In the genomic region with DNA sequence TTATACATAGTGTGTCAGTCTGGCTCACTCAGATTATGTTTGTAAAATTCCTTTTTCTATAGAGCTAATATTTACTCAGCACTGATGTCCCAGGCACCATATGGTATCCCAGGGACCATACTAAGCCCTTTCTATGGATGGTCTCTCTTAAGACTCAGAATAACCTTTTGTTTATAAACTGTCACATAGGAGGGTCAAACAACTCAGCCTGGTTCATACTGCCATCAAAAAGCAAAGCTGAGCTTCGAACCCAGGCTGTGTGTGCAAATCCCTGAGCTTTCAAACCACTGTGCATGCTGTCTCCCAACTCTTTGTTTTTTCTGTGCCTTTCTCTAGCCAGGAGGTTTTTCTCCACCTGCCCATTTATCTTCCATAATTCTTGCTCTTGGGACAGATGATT, we compare ENCODE assay signal across 11 cellular contexts.
DNase-seq lines count a peak whose midpoint lies in the region; ATAC-seq and TF ChIP-seq lines count a peak whose summit lies in the region.
"Had no signal": no experiment of that assay in that cellular context is flagged by ENCODE, and none has a peak within 500 bp of the region (broad histone marks: within the 10 kb centered on the region; RNA-seq: fewer than 3 reads in every experiment).

No MANE protein-coding gene starts in this region.

- no peak for ATAC-seq in CD4-positive, CD25-positive, alpha-beta regulatory T cell (ENCODE audit: low read depth in 2 of 2)

- TF ChIP-seq CTCF in glutamatergic neuron (IDR thresholded peaks at IDR 0.05; ENCODE audit: partially characterized antibody, unreplicated experiment) (no peak), transverse colon (IDR thresholded peaks at IDR 0.05) (no peak)

- H3K4me1 Mint-ChIP-seq in CD4-positive, CD25-positive, alpha-beta regulatory T cell = peaks cover 13 to 44% (median 39%) of the 10 kb centered on the region in 4 donors
- H3K4me1 Mint-ChIP-seq in glutamatergic neuron (ENCODE audit: low read depth, unreplicated experiment) = peaks cover 38% of the 10 kb centered on the region

- H3K4me3 ChIP-seq in CD4-positive, CD25-positive, alpha-beta regulatory T cell (ENCODE audit: low read depth, low read length) = no peak overlapping the region
- no peak overlapping the region for H3K4me3 ChIP-seq in transverse colon
- H3K4me3 ChIP-seq: HAP-1 had no signal

- H3K27me3 Mint-ChIP-seq in CD4-positive, CD25-positive, alpha-beta regulatory T cell = no peaks in the 10 kb centered on the region
- H3K27me3 Mint-ChIP-seq in glutamatergic neuron (ENCODE audit: unreplicated experiment) = peaks cover 3% of the 10 kb centered on the region
- H3K27me3 Mint-ChIP-seq: B cell; CD4-positive, alpha-beta memory T cell had no signal

- H3K36me3 ChIP-seq in CD4-positive, CD25-positive, alpha-beta regulatory T cell (ENCODE audit: control insufficient read depth, insufficient read depth, low read length) = no peaks in the 10 kb centered on the region
- no peaks in the 10 kb centered on the region for H3K36me3 ChIP-seq in transverse colon
- H3K36me3 ChIP-seq: HAP-1 had no signal

- H3K27ac ChIP-seq in CD4-positive, CD25-positive, alpha-beta regulatory T cell (ENCODE audit: insufficient read depth, low read length, poor library complexity, severe bottlenecking) = no peak overlapping the region
- H3K27ac ChIP-seq in transverse colon = peak overlapping the region in 1 of 4 donors; percentile 5

- in situ Hi-C loops in transverse colon (cut with MboI; ENCODE audit: low pct_ligation_motif_present in 1 of 4, low pct_unique_long_range_greater_than_20kb in 1 of 4, low sequenced_read_pairs in 3 of 4) = loop anchor here in 1 of 4 donors (25.0 kb wide), 1 partner anchor 321 kb away; no protein-coding TSS in a partner anchor

- H3K27ac Mint-ChIP-seq in CD4-positive, CD25-positive, alpha-beta regulatory T cell = peak overlapping the region in 2 of 3 donors; percentile 47 to 95
- peak overlapping the region; percentile 6 for H3K27ac Mint-ChIP-seq in glutamatergic neuron (ENCODE audit: unreplicated experiment)
- H3K27ac Mint-ChIP-seq: B cell had no signal

- H3K27me3 ChIP-seq in CD4-positive, CD25-positive, alpha-beta regulatory T cell (ENCODE audit: control insufficient read depth, insufficient read depth, low read length) = no peaks in the 10 kb centered on the region
- H3K27me3 ChIP-seq in transverse colon = no peaks in the 10 kb centered on the region

- no peak for TF ChIP-seq EP300 in transverse colon (IDR thresholded peaks at IDR 0.05; ENCODE audit: low read depth)

- no peaks in the 10 kb centered on the region for H3K9me3 Mint-ChIP-seq in CD4-positive, CD25-positive, alpha-beta regulatory T cell
- peaks cover 2% of the 10 kb centered on the region for H3K9me3 Mint-ChIP-seq in glutamatergic neuron (ENCODE audit: unreplicated experiment)
- H3K9me3 Mint-ChIP-seq: CD4-positive, alpha-beta memory T cell had no signal

- no peaks in the 10 kb centered on the region for H3K36me3 Mint-ChIP-seq in CD4-positive, CD25-positive, alpha-beta regulatory T cell
- no peaks in the 10 kb centered on the region for H3K36me3 Mint-ChIP-seq in glutamatergic neuron (ENCODE audit: unreplicated experiment)
- H3K36me3 Mint-ChIP-seq: CD4-positive, alpha-beta memory T cell had no signal

- H3K4me3 Mint-ChIP-seq in CD4-positive, CD25-positive, alpha-beta regulatory T cell = no peak overlapping the region
- no peak overlapping the region for H3K4me3 Mint-ChIP-seq in glutamatergic neuron (ENCODE audit: unreplicated experiment)
- H3K4me3 Mint-ChIP-seq: B cell; CD4-positive, alpha-beta memory T cell had no signal

- 60 to 68% methylated on average over 1 of the region's 1 CpG for WGBS in transverse colon (ENCODE audit: low coverage in 1 of 2), 2 donors

- intact Hi-C loops in transverse colon (cut with DNase I; ENCODE audit: low total_unique reads) = no loop called here

- peak; percentile 35 for DNase-seq in NCI-H2171 treated with DMSO at 0.1 percent for 48 hours (lab: John Stamatoyannopoulos, UW)
- DNase-seq in NCI-H2171 (lab: John Stamatoyannopoulos, UW) = no peak
- no peak for DNase-seq in CD4-positive, CD25-positive, alpha-beta regulatory T cell
- peak; percentile 56 for DNase-seq in NCI-H1694 treated with DMSO at 0.1 percent for 48 hours (lab: John Stamatoyannopoulos, UW)
- DNase-seq in glutamatergic neuron = no peak
- no peak for DNase-seq in transverse colon
- DNase-seq in medulla oblongata (ENCODE audit: extremely low spot score) = no peak
- DNase-seq: C1 segment of cervical spinal cord; CD4-positive, alpha-beta memory T cell had no signal

- H3K9me3 ChIP-seq in CD4-positive, CD25-positive, alpha-beta regulatory T cell (ENCODE audit: control insufficient read depth in 2 of 2, low read length in 2 of 2) = no peaks in the 10 kb centered on the region
- H3K9me3 ChIP-seq in transverse colon = no peaks in the 10 kb centered on the region
- H3K9me3 ChIP-seq: HAP-1 had no signal

- TF ChIP-seq POLR2A in transverse colon (IDR thresholded peaks at IDR 0.05) = no peak

- peaks cover 37% of the 10 kb centered on the region for H3K4me1 ChIP-seq in CD4-positive, CD25-positive, alpha-beta regulatory T cell (ENCODE audit: control insufficient read depth, insufficient read depth, low read length, poor library complexity, severe bottlenecking)
- peaks cover 8 to 34% (median 21%) of the 10 kb centered on the region in 4 donors for H3K4me1 ChIP-seq in transverse colon
- H3K4me1 ChIP-seq: HAP-1 had no signal

Comparison
In these comparisons a context has a peak if more than half of its experiments do, and no peak if none do; other contexts are left out.
1. DNase-seq: peak in NCI-H2171 treated with DMSO at 0.1 percent for 48 hours (single experiment) and NCI-H1694 treated with DMSO at 0.1 percent for 48 hours (single experiment); none in NCI-H2171 (single experiment), CD4-positive, CD25-positive, alpha-beta regulatory T cell (0 of 3), glutamatergic neuron (single experiment), transverse colon (single experiment) and medulla oblongata (single experiment).